Comparison of ENCODE assay signal across 1 cellular context in genomic region chr6:44043036-44043478, GRCh38.
TF ChIP-seq lines count a peak whose summit lies in the region.

No MANE protein-coding gene starts in this region.

TF ChIP-seq in HepG2, 621 proteins besides CTCF, POLR2A, EP300 and RAD21 (continued from another document and continues in another):
- TF ChIP-seq ARID5B (CRISPR knock-in tag; IDR thresholded peaks at IDR 0.05): peak; percentile 78
- TF ChIP-seq MXI1 (IDR thresholded peaks at IDR 0.05; ENCODE audit: borderline replicate concordance, low read depth, low read length): 0 out of 3 replicates have a peak, but pooled peaks have one; percentile 21
- no peak for TF ChIP-seq SOX13 (IDR thresholded peaks at IDR 0.05)
- 0 out of 4 replicates have a peak, but pooled peaks of 1 of the 2 experiments have one; percentile 10 for TF ChIP-seq SOX13 (CRISPR knock-in tag; conservative IDR thresholded peaks at IDR 0.05 in 1 of 2, IDR thresholded peaks at IDR 0.05 in 1 of 2)
- TF ChIP-seq RARA (CRISPR knock-in tag; IDR thresholded peaks at IDR 0.05): peak; percentile 92
- 0 out of 2 replicates have a peak, but pooled peaks have one; percentile 13 for TF ChIP-seq ZFP1 (CRISPR knock-in tag; IDR thresholded peaks at IDR 0.05)
- no peak for TF ChIP-seq ZNF749 (CRISPR knock-in tag; IDR thresholded peaks at IDR 0.05; ENCODE audit: borderline replicate concordance)
- TF ChIP-seq DBP (CRISPR knock-in tag; IDR thresholded peaks at IDR 0.05; ENCODE audit: not compliant biosample characterization): no peak
- TF ChIP-seq YEATS2 (CRISPR knock-in tag; IDR thresholded peaks at IDR 0.05; ENCODE audit: borderline replicate concordance): peak; percentile 36; the same call in 1 of the 2 replicates
- TF ChIP-seq ETV5 (CRISPR knock-in tag; IDR thresholded peaks at IDR 0.05; ENCODE audit: borderline replicate concordance): peak; percentile 75; the same call in 1 of the 2 replicates
- peak; percentile 19; the same call in 1 of the 2 replicates for TF ChIP-seq ZBTB7B (CRISPR knock-in tag; IDR thresholded peaks at IDR 0.05)
- no peak for TF ChIP-seq NR1H2 (CRISPR knock-in tag; IDR thresholded peaks at IDR 0.05; ENCODE audit: borderline replicate concordance, low read depth)
- no peak for TF ChIP-seq ZHX1 (CRISPR knock-in tag; IDR thresholded peaks at IDR 0.05; ENCODE audit: low read depth)
- no peak for TF ChIP-seq PAX8 (CRISPR knock-in tag; IDR thresholded peaks at IDR 0.05; ENCODE audit: borderline replicate concordance)
- peak; percentile 85 for TF ChIP-seq ELF3 (CRISPR knock-in tag; IDR thresholded peaks at IDR 0.05)
- TF ChIP-seq ZBTB37 (CRISPR knock-in tag; IDR thresholded peaks at IDR 0.05): no peak
- no peak for TF ChIP-seq ZNF282 (IDR thresholded peaks at IDR 0.05; ENCODE audit: partially characterized antibody)
- TF ChIP-seq TARDBP (CRISPR knock-in tag; IDR thresholded peaks at IDR 0.05): peak; percentile 31; the same call in 1 of the 2 replicates
- TF ChIP-seq PAXIP1 (CRISPR knock-in tag; conservative IDR thresholded peaks at IDR 0.05): peak; percentile 71
- TF ChIP-seq ZNF550 (CRISPR knock-in tag; IDR thresholded peaks at IDR 0.05; ENCODE audit: borderline replicate concordance): no peak
- TF ChIP-seq ZNF276 (CRISPR knock-in tag; IDR thresholded peaks at IDR 0.05; ENCODE audit: low read depth): no peak
- TF ChIP-seq SALL1 (CRISPR knock-in tag; IDR thresholded peaks at IDR 0.05): peak; percentile 36; the same call in 1 of the 2 replicates
- TF ChIP-seq ZNF710 (CRISPR knock-in tag; IDR thresholded peaks at IDR 0.05; ENCODE audit: borderline replicate concordance): peak; percentile 39; the same call in 1 of the 2 replicates
- no peak for TF ChIP-seq ARID4A (CRISPR knock-in tag; IDR thresholded peaks at IDR 0.05; ENCODE audit: borderline replicate concordance)
- peak; percentile 86 for TF ChIP-seq FOSL2 (CRISPR knock-in tag; IDR thresholded peaks at IDR 0.05)
- peak; percentile 69 for TF ChIP-seq PPARG (CRISPR knock-in tag; conservative IDR thresholded peaks at IDR 0.05)
- TF ChIP-seq CHCHD3 (CRISPR knock-in tag; IDR thresholded peaks at IDR 0.05): no peak
- TF ChIP-seq ZNF510 (CRISPR knock-in tag; IDR thresholded peaks at IDR 0.05; ENCODE audit: low read depth): no peak
- TF ChIP-seq THAP11 (CRISPR knock-in tag; IDR thresholded peaks at IDR 0.05): peak; percentile 7
- no peak for TF ChIP-seq ZBTB20 (CRISPR knock-in tag; IDR thresholded peaks at IDR 0.05; ENCODE audit: borderline replicate concordance, low read depth)
